Comparison of ENCODE assay signal across 7 cellular contexts in the genomic region with DNA sequence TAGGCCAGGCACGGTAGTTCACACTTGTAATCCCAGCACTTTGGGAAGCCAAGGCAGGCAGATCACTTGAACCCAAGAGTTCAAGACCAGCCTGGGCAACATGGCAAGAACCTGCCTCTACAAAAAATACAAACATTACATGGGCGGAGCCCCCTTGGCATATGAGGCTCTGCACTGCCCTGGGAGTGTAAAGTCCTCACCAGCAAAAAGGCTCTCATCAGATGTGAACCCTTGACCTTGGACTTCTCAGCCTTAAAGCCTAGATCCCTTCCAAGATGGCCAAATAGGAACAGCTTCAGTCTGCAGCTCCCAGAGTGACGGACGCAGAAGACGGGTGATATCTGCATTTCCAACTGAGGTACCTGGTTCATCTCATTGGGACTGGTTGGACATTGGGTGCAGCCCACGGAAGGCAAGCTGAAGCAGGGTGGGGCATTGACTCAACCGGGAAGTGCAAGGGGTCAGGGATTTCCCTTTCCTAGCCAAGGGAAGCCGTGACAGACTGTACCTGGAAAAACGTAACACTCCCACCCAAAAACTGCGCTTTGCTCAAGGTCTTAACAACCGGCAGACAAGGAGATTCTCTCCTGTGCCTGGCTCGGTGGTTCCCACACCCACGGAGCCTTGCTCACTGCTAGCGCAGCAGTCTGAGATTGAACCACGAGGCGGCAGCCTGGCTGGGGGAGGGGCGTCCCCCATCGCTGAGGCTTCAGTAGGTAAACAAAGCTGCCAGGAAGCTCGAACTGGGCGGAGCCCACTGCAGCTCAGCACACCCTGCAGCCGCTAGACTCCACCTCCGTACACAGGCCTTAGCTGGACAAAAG. TPM values are rescaled to one million over a fixed set of nuclear protein-coding genes. Genes with fewer than 3 reads are reported as not detected.
A peak's percentile ranks its signal among the peaks of the same experiment; 100 is the strongest.
DNase-seq lines count a peak whose midpoint lies in the region; ATAC-seq, FAIRE-seq and TF ChIP-seq lines count a peak whose summit lies in the region.
"Not testable (repeated sequence)": the region's sequence is repeated elsewhere in the genome, so short reads cannot be mapped to it uniquely, and the experiment has no call there.

No MANE protein-coding gene starts in this region.

- TF ChIP-seq CTCF in GM23338 (conservative IDR thresholded peaks at IDR 0.05; ENCODE audit: low read depth in 2 of 2); HepG2 (CRISPR knock-in tag; IDR thresholded peaks at IDR 0.05): not testable (repeated sequence)

- CTCF ChIA-PET in activated naive CD4-positive, alpha-beta T cell treated with anti-CD3 and anti-CD28 coated beads, Interleukin-2, amount 10 ng/mL, durations not matched to agents 7 days and 5 days (lab: Charles Lee); HepG2 (lab: Yijun Ruan, JAX; ENCODE audit: low intra/inter-chr PET ratio, low total read pairs): not testable (repeated sequence)

- H3K36me3 Mint-ChIP-seq in GM23338 (ENCODE audit: low read depth): peaks cover 22% of the 10 kb centered on the region
- H3K36me3 Mint-ChIP-seq in activated naive CD4-positive, alpha-beta T cell treated with anti-CD3 and anti-CD28 coated beads, Interleukin-2, amount 10 ng/mL, durations not matched to agents 7 days and 5 days: not testable (repeated sequence)

- not testable (repeated sequence) for H3K4me3 Mint-ChIP-seq in GM23338; activated naive CD4-positive, alpha-beta T cell treated with anti-CD3 and anti-CD28 coated beads, Interleukin-2, amount 10 ng/mL, durations not matched to agents 7 days and 5 days

- H3F3A ChIP-seq in GM23338 (replicated peaks; ENCODE audit: low read depth): not testable (repeated sequence)

- H3K4me1 ChIP-seq in GM23338 (ENCODE audit: insufficient read depth); NT2/D1 (ENCODE audit: insufficient read depth, insufficient read length): not testable (repeated sequence)
- H3K4me1 ChIP-seq in HepG2 (ENCODE audit: insufficient read depth, low read length): peaks cover 18% of the 10 kb centered on the region

- H3K36me3 ChIP-seq in GM23338 (ENCODE audit: insufficient read depth); NT2/D1 (ENCODE audit: insufficient read depth, insufficient read length, low read length); HepG2 (replicated peaks in 1 of 2; ENCODE audit: control insufficient read depth in 1 of 2, insufficient read depth in 2 of 2, low read length in 2 of 2): not testable (repeated sequence)

- H3K4me3 ChIP-seq in GM23338; NT2/D1 (ENCODE audit: insufficient read length, low read depth); HepG2 (replicated peaks in 1 of 3; ENCODE audit: insufficient read depth in 1 of 3, low read depth in 2 of 3, low read length in 3 of 3): not testable (repeated sequence)

- 89% methylated on average over 13 of the region's 22 CpGs for WGBS in HepG2 (ENCODE audit: low lambda C conversion rate)

- not testable (repeated sequence) for H3K4me2 ChIP-seq in GM23338; HepG2 (ENCODE audit: low read depth, low read length)

- H3K27ac ChIP-seq in GM23338 (ENCODE audit: low read depth); HepG2 (ENCODE audit: extremely low read length, insufficient read depth, low read length): not testable (repeated sequence)

- POLR2A ChIA-PET in HepG2 (lab: Yijun Ruan, JAX): interaction anchor here (1.0 to 1.6 kb wide), 2 partner anchors 47 to 49 kb away, joined by 3 to 9 read pairs; partner anchors contain the start of gene TBC1D5

- not testable (repeated sequence) for H3K27me3 Mint-ChIP-seq in GM23338 (ENCODE audit: insufficient read depth, low read depth, poor library complexity); activated naive CD4-positive, alpha-beta T cell treated with anti-CD3 and anti-CD28 coated beads, Interleukin-2, amount 10 ng/mL, durations not matched to agents 7 days and 5 days

- BruUV-seq in HepG2 (replicated peaks; lab: Mats Ljungman, UMichigan): not testable (repeated sequence)

- not testable (repeated sequence) for ATAC-seq in GM23338
- peak; percentile 89 for ATAC-seq in HepG2

- TF ChIP-seq POLR2A in HepG2 (IDR thresholded peaks at IDR 0.05; ENCODE audit: insufficient read depth in 1 of 2, low read depth in 2 of 2, low read length in 2 of 2): not testable (repeated sequence)

- in situ Hi-C loops in HepG2 (cut with HindIII; ENCODE audit: extremely low pct_ligation_motif_present, low pct_unique_long_range_greater_than_20kb): not testable (repeated sequence)

- not testable (repeated sequence) for H3K9ac ChIP-seq in NT2/D1 (ENCODE audit: insufficient read length, low read depth); HepG2 (ENCODE audit: insufficient read depth, low read depth, low read length)

- H3K9me3 Mint-ChIP-seq in GM23338: peaks cover 18% of the 10 kb centered on the region; the same call in 2 of the 3 replicates
- H3K9me3 Mint-ChIP-seq in activated naive CD4-positive, alpha-beta T cell treated with anti-CD3 and anti-CD28 coated beads, Interleukin-2, amount 10 ng/mL, durations not matched to agents 7 days and 5 days: peaks cover 11% of the 10 kb centered on the region

- not testable (repeated sequence) for H4K20me1 ChIP-seq in GM23338 (replicated peaks; ENCODE audit: insufficient read depth); HepG2 (ENCODE audit: insufficient read depth, low read length)

- peaks cover 44% of the 10 kb centered on the region for H3K79me2 ChIP-seq in GM23338 (replicated peaks; ENCODE audit: insufficient read depth)
- not testable (repeated sequence) for H3K79me2 ChIP-seq in HepG2 (ENCODE audit: insufficient read depth, low read length)

- not testable (repeated sequence) for H3K4me1 Mint-ChIP-seq in GM23338; activated naive CD4-positive, alpha-beta T cell treated with anti-CD3 and anti-CD28 coated beads, Interleukin-2, amount 10 ng/mL, durations not matched to agents 7 days and 5 days

- not testable (repeated sequence) for H3K9me3 ChIP-seq in NT2/D1 (ENCODE audit: insufficient read depth, low read length); HepG2 (ENCODE audit: low read length)

- not testable (repeated sequence) for H3K27ac Mint-ChIP-seq in GM23338
- peak overlapping the region; percentile 38 for H3K27ac Mint-ChIP-seq in activated naive CD4-positive, alpha-beta T cell treated with anti-CD3 and anti-CD28 coated beads, Interleukin-2, amount 10 ng/mL, durations not matched to agents 7 days and 5 days

- not testable (repeated sequence) for TF ChIP-seq EP300 in HepG2 (IDR thresholded peaks at IDR 0.05; ENCODE audit: low read depth in 2 of 2, low read length in 2 of 2); HepG2 (CRISPR knock-in tag; IDR thresholded peaks at IDR 0.05; ENCODE audit: borderline replicate concordance)

- FAIRE-seq in HepG2 (lab: Jason Lieb, UNC): not testable (repeated sequence)

- intact Hi-C loops in HepG2 (cut with micrococcal nuclease; ENCODE audit: unreplicated experiment): loop anchor here (2.0 kb wide), 1 partner anchor 146 kb away; no protein-coding TSS in a partner anchor

- not testable (repeated sequence) for H3K9me2 ChIP-seq in GM23338 (ENCODE audit: insufficient read depth)

- not testable (repeated sequence) for TF ChIP-seq RAD21 in HepG2 (CRISPR knock-in tag; IDR thresholded peaks at IDR 0.05)

- peak; percentile 4 for DNase-seq in GM23338 (ENCODE audit: low spot score)
- peak; percentile 11 for DNase-seq in NT2/D1 (ENCODE audit: low read depth, low spot score)
- peak; percentile 47 for DNase-seq in activated CD4-positive, CD25-positive, alpha-beta regulatory T cell treated with anti-CD3 and anti-CD28 coated beads, Interleukin-2, amount 50 U/mL, for 72 hours
- DNase-seq in activated T-cell treated with anti-CD3 and anti-CD28 coated beads for 1 hour (ENCODE audit: low read depth): peak; percentile 14
- DNase-seq in activated naive CD4-positive, alpha-beta T cell treated with anti-CD3 and anti-CD28 coated beads, Interleukin-2, amount 10 ng/mL, durations not matched to agents 7 days and 5 days: not testable (repeated sequence)
- peak; percentile 51 for DNase-seq in HepG2 (ENCODE audit: low spot score)
- DNase-seq in stimulated activated CD4-positive, alpha-beta T cell treated with anti-CD3 and anti-CD28 coated beads, Interleukin-2, amount 100 ng/mL, for 24 hours: peak; percentile 41 to 58

- not testable (repeated sequence) for H3K27me3 ChIP-seq in GM23338 (ENCODE audit: insufficient read depth); NT2/D1 (ENCODE audit: insufficient read depth, insufficient read length); HepG2 (ENCODE audit: control insufficient read depth in 1 of 2, insufficient read depth in 2 of 2, low read length in 2 of 2)

- H2AFZ ChIP-seq in GM23338; HepG2 (ENCODE audit: low read length): not testable (repeated sequence)

RNA-seq across cellular contexts. Expression of gene TBC1D5, which starts 49.4 kb away (rescaled TPM):
- total RNA-seq in GM23338 (2014; rRNA removed; shearing (Covaris generic)): 45.0 and 48.1 TPM in 2 replicates
- 16.9 and 21.8 TPM in 2 replicates for polyA plus RNA-seq in GM23338 (2016; fragmentation: Nextera tagmentation; extraction: Ambion mirVana)
- 33.3 and 50.5 TPM in 2 replicates for total RNA-seq in HepG2 (2016; rRNA removed; fragmentation: Illumina TruSeq; extraction: Trizol)
- 28.9 and 36.1 TPM in 2 replicates for total RNA-seq in HepG2 (2016; cell fraction: cytosol; rRNA removed; fragmentation: Illumina TruSeq; extraction: Trizol; ENCODE audit: low read depth)
- total RNA-seq in HepG2 (2016; cell fraction: insoluble cytoplasmic fraction; rRNA removed; fragmentation: Illumina TruSeq; extraction: Trizol): 34.4 and 49.1 TPM in 2 replicates
- total RNA-seq in HepG2 (2016; cell fraction: membrane; rRNA removed; fragmentation: Illumina TruSeq; extraction: Trizol): 27.1 and 27.6 TPM in 2 replicates
- total RNA-seq in HepG2 (2016; cell fraction: nucleus; rRNA removed; fragmentation: Illumina TruSeq; extraction: Trizol): 56.8 and 57.7 TPM in 2 replicates
- 15.4 and 19.2 TPM in 2 replicates for polyA plus RNA-seq in HepG2 (2011; rRNA removed)
- 12.9 and 15.0 TPM in 2 replicates for polyA plus RNA-seq in HepG2 (2011; cell fraction: cytosol; rRNA removed)
- polyA plus RNA-seq in HepG2 (2011; cell fraction: nucleus; rRNA removed): 10.9 and 12.9 TPM in 2 replicates
- polyA plus RNA-seq in HepG2 (2012): 17.7 and 18.8 TPM in 2 replicates
- 0.88 and 1.2 TPM in 2 replicates for polyA plus RNA-seq in HepG2 (2016; cell fraction: cytosol; fragmentation: Illumina TruSeq; extraction: Trizol; ENCODE audit: low read depth)
- 17.3 and 19.4 TPM in 2 replicates for polyA plus RNA-seq in HepG2 (2016; cell fraction: insoluble cytoplasmic fraction; fragmentation: Illumina TruSeq; extraction: Trizol; ENCODE audit: low read depth)
- polyA plus RNA-seq in HepG2 (2016; cell fraction: membrane; fragmentation: Illumina TruSeq; extraction: Trizol; ENCODE audit: low read depth): 4.4 and 4.8 TPM in 2 replicates
- polyA plus RNA-seq in HepG2 (2016; cell fraction: nucleus; fragmentation: Illumina TruSeq; extraction: Trizol; ENCODE audit: insufficient read depth, low read depth): 13.6 and 14.4 TPM in 2 replicates
- polyA minus RNA-seq in HepG2 (2011; rRNA and poly(A)+ RNA removed; ENCODE audit: low replicate concordance): 11.9 and 39.7 TPM in 2 replicates
- 27.3 and 30.9 TPM in 2 replicates for polyA minus RNA-seq in HepG2 (2011; cell fraction: cytosol; rRNA and poly(A)+ RNA removed)
- polyA minus RNA-seq in HepG2 (2011; cell fraction: nucleus; rRNA and poly(A)+ RNA removed): 86.3 and 98.5 TPM in 2 replicates
